8 cellular contexts compared by ENCODE assay signal in the genomic region with DNA sequence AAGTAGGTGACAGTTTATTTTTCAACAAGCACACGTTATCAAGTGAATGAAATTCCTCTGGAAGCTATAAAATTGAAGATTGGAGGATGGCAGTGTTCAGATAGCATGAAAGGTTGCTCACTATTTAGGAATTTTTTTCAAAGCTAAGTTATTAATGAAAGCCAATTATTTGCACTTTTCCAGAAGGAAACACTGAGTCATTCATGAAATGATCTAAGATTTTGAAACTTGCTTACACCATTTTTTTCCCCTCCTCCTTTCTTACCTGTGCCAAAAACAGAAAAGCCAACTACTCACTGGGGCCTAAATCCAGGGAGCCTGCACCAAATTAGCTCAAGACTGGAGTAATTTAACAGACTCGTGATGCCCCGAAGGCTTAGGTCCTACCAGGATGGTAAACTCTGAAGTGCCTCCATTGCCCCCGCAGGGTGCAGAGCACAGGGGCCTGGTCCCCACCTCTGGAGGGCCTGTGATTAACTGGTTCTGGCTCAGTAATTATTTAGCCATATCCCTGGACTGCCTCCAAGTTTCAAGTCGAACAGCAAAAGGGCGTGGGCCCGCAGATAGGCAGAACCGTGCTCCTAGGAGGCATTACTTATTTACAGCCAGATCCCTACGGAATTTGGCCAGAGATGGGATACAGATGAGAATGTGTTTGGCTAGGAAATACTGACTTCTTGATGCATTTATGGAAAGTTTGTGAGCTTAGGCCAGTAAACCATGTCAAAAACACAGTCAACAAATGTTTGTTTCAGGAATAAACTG. TPM values are rescaled to one million over a fixed set of nuclear protein-coding genes. Genes with fewer than 3 reads are reported as not detected.
DNase-seq lines count a peak whose midpoint lies in the region; ATAC-seq, FAIRE-seq and TF ChIP-seq lines count a peak whose summit lies in the region.

No MANE protein-coding gene starts in this region.

- H3K36me3 ChIP-seq in KMS-11 (ENCODE audit: insufficient read depth) (no peaks in the 10 kb centered on the region), pancreas (no peaks in the 10 kb centered on the region)

- no peak overlapping the region for H3K4me3 Mint-ChIP-seq in WTC11

- H3K4me1 Mint-ChIP-seq in WTC11 = peaks cover 37% of the 10 kb centered on the region

- H3K79me2 ChIP-seq in KMS-11 (ENCODE audit: insufficient read depth, low read depth) = no peaks in the 10 kb centered on the region

- FAIRE-seq in pancreas (lab: Jason Lieb, UNC) = no peak

- no peak for TF ChIP-seq CTCF in KMS-11 (conservative IDR thresholded peaks at IDR 0.05; ENCODE audit: low read depth, low read length)
- no peak for TF ChIP-seq CTCF in WTC11 (IDR thresholded peaks at IDR 0.05)
- no peak for TF ChIP-seq CTCF in fibroblast of the aortic adventitia (IDR thresholded peaks at IDR 0.05; ENCODE audit: insufficient read depth, low read length)
- TF ChIP-seq CTCF in pancreas (IDR thresholded peaks at IDR 0.05) = no peak

- peak overlapping the region; percentile 98 for H3K27ac ChIP-seq in KMS-11
- peak overlapping the region; percentile 87 to 98 (median 92) for H3K27ac ChIP-seq in pancreas

- peak overlapping the region; percentile 85 for H3K4me2 ChIP-seq in KMS-11

- no peaks in the 10 kb centered on the region for H3K9me3 ChIP-seq in pancreas

- no peak overlapping the region for H3K4me3 ChIP-seq in KMS-11 (IDR thresholded peaks at IDR 0.05; ENCODE audit: insufficient read depth, low read depth, low read length)
- peak overlapping the region; percentile 13 for H3K4me3 ChIP-seq in fibroblast of the aortic adventitia (ENCODE audit: low read depth, low read length)
- no peak overlapping the region for H3K4me3 ChIP-seq in pancreas

- 11 to 13% methylated on average over 9 of the region's 9 CpGs for WGBS in pancreas, 2 donors

- POLR2A ChIA-PET in WTC11 (lab: Charles Lee) = interaction anchor here (1.8 kb wide), 1 partner anchor 28 kb away, joined by 8 read pairs; the partner anchor contains the start of gene ZNF217

- H3K9me3 Mint-ChIP-seq in WTC11 = no peaks in the 10 kb centered on the region

- CTCF ChIA-PET in WTC11 (lab: Charles Lee) = interaction anchor here (0.6 to 0.8 kb wide), 2 partner anchors 10 to 67 kb away, joined by 3 read pairs; no protein-coding TSS in a partner anchor

- H3K9ac ChIP-seq in KMS-11 = peak overlapping the region; percentile 92

- H3K27me3 Mint-ChIP-seq in WTC11 (ENCODE audit: low read depth) = no peaks in the 10 kb centered on the region

- intact Hi-C loops in pancreas (cut with DNase I) = no loop called here

- H3K27me3 ChIP-seq in KMS-11 (ENCODE audit: insufficient read depth, low read depth) = no peaks in the 10 kb centered on the region
- no peaks in the 10 kb centered on the region for H3K27me3 ChIP-seq in pancreas

- ATAC-seq in WTC11 (peak; percentile 31), pancreas (peak; percentile 59 to 77 (median 68)), HG02571 (IDR thresholded peaks at IDR 0.05; ENCODE audit: unreplicated experiment) (no peak), HG02884 (IDR thresholded peaks at IDR 0.05; ENCODE audit: unreplicated experiment) (no peak)

- peak overlapping the region; percentile 90 for H3K27ac Mint-ChIP-seq in WTC11

- H4K20me1 ChIP-seq in KMS-11 (ENCODE audit: insufficient read depth) = no peaks in the 10 kb centered on the region

- H3K4me1 ChIP-seq in KMS-11 (ENCODE audit: low read depth, poor library complexity, severe bottlenecking) = peaks cover 58% of the 10 kb centered on the region
- peaks cover 23 to 30% (median 26%) of the 10 kb centered on the region in 3 donors for H3K4me1 ChIP-seq in pancreas

- peak overlapping the region; percentile 70 for H2AFZ ChIP-seq in KMS-11 (ENCODE audit: low read depth)

- no peaks in the 10 kb centered on the region for H3K36me3 Mint-ChIP-seq in WTC11

- DNase-seq in EH (ENCODE audit: low read depth) = peak; percentile 95
- DNase-seq in WTC11 (ENCODE audit: low spot score) = no peak
- DNase-seq in fibroblast of the aortic adventitia (ENCODE audit: low read depth) = peak; percentile 98
- DNase-seq in pancreas = peak; percentile 50 to 66 (median 60)
- DNase-seq in NCI-H2029 (lab: John Stamatoyannopoulos, UW) = no peak

TF ChIP-seq in WTC11, 78 proteins besides CTCF, POLR2A, EP300 and RAD21 (continues in another document):
- TF ChIP-seq, protein P1, sequence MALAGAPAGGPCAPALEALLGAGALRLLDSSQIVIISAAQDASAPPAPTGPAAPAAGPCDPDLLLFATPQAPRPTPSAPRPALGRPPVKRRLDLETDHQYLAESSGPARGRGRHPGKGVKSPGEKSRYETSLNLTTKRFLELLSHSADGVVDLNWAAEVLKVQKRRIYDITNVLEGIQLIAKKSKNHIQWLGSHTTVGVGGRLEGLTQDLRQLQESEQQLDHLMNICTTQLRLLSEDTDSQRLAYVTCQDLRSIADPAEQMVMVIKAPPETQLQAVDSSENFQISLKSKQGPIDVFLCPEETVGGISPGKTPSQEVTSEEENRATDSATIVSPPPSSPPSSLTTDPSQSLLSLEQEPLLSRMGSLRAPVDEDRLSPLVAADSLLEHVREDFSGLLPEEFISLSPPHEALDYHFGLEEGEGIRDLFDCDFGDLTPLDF (CRISPR knock-in tag; IDR thresholded peaks at IDR 0.05) = no peak
- TF ChIP-seq, protein P2, sequence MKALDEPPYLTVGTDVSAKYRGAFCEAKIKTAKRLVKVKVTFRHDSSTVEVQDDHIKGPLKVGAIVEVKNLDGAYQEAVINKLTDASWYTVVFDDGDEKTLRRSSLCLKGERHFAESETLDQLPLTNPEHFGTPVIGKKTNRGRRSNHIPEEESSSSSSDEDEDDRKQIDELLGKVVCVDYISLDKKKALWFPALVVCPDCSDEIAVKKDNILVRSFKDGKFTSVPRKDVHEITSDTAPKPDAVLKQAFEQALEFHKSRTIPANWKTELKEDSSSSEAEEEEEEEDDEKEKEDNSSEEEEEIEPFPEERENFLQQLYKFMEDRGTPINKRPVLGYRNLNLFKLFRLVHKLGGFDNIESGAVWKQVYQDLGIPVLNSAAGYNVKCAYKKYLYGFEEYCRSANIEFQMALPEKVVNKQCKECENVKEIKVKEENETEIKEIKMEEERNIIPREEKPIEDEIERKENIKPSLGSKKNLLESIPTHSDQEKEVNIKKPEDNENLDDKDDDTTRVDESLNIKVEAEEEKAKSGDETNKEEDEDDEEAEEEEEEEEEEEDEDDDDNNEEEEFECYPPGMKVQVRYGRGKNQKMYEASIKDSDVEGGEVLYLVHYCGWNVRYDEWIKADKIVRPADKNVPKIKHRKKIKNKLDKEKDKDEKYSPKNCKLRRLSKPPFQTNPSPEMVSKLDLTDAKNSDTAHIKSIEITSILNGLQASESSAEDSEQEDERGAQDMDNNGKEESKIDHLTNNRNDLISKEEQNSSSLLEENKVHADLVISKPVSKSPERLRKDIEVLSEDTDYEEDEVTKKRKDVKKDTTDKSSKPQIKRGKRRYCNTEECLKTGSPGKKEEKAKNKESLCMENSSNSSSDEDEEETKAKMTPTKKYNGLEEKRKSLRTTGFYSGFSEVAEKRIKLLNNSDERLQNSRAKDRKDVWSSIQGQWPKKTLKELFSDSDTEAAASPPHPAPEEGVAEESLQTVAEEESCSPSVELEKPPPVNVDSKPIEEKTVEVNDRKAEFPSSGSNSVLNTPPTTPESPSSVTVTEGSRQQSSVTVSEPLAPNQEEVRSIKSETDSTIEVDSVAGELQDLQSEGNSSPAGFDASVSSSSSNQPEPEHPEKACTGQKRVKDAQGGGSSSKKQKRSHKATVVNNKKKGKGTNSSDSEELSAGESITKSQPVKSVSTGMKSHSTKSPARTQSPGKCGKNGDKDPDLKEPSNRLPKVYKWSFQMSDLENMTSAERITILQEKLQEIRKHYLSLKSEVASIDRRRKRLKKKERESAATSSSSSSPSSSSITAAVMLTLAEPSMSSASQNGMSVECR (CRISPR knock-in tag; IDR thresholded peaks at IDR 0.05; ENCODE audit: borderline replicate concordance) = no peak
- TF ChIP-seq ZSCAN18 (CRISPR knock-in tag; IDR thresholded peaks at IDR 0.05) (no peak), ZNF512 (CRISPR knock-in tag; IDR thresholded peaks at IDR 0.05; ENCODE audit: borderline replicate concordance) (no peak), ZNF416 (CRISPR knock-in tag; IDR thresholded peaks at IDR 0.05) (no peak)

RNA-seq across cellular contexts. Expression of gene ZNF217, which starts 28.0 kb away (rescaled TPM):
- total RNA-seq in WTC11 (2021) = 75.6 to 84.0 TPM (median 77.7 TPM) in 3 replicates
- 15.8 and 32.3 TPM in 2 replicates for total RNA-seq in fibroblast of the aortic adventitia (ENCODE audit: low replicate concordance)
- total RNA-seq in pancreas = 10 to 100 TPM; 10.2 to 29.5 (median 13.4) TPM
- 1 to 10 TPM; 4.2 to 5.1 TPM for polyA plus RNA-seq in pancreas

Comparison
In these comparisons a context has a peak if more than half of its experiments do, and no peak if none do; other contexts are left out.
1. DNase-seq: peak in EH (single experiment), fibroblast of the aortic adventitia (single experiment) and pancreas (6 of 6); none in WTC11 (single experiment) and NCI-H2029 (single experiment).
2. ATAC-seq: peak in WTC11 (single experiment) and pancreas (4 of 4); none in HG02571 (single experiment) and HG02884 (single experiment).